In the genomic region with DNA sequence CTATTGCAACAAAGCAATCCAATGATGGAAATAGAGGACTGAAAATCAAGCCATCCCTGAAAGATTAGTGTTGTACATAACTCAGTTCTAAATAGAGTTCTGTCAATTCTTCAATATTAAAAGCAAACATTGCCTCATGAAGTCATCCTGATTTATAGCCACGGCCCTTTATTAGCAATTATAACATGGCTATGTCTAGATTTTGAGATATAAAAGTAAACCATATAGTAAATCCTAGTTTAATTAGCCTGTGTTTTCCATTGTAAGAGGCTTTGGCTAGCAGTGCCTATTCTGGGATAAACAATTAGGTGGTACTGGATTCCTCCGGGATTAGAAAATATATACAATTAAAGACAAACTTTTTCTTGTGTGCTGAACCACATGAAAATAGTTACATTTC, we compare ENCODE assay signal across 19 cellular contexts. TPM values are rescaled to one million over a fixed set of nuclear protein-coding genes. Genes with fewer than 3 reads are reported as not detected.
"Had no signal": no experiment of that assay in that cellular context is flagged by ENCODE, and none has a peak within 500 bp of the region (broad histone marks: within the 10 kb centered on the region; RNA-seq: fewer than 3 reads in every experiment).

No MANE protein-coding gene starts in this region.

- H3K4me3 ChIP-seq: lung, pancreas, right atrium auricular region, skin epidermis, spleen, suprapubic skin, transverse colon, vagina had no signal

- H3K36me3 ChIP-seq: pancreas, right atrium auricular region, spleen, suprapubic skin, transverse colon, vagina had no signal

- H3K27ac ChIP-seq: dorsolateral prefrontal cortex, pancreas, right atrium auricular region, skin epidermis, spleen, suprapubic skin, transverse colon, vagina had no signal

- H3K9me3 ChIP-seq: pancreas, right atrium auricular region, spleen, suprapubic skin, transverse colon, vagina had no signal

- H3K27me3 ChIP-seq: right atrium auricular region, suprapubic skin, vagina had no signal

- H3K4me1 ChIP-seq: pancreas, spleen, suprapubic skin, transverse colon, vagina had no signal

- DNase-seq: dorsolateral prefrontal cortex; effector CD4-positive, alpha-beta T cell; kidney; natural killer cell; occipital lobe; spleen; stimulated activated CD4-positive, alpha-beta T cell treated with anti-CD3 and anti-CD28 coated beads, Interleukin-2, amount 100 ng/mL, for 48 hours; stimulated activated CD8-positive, alpha-beta memory T cell treated with anti-CD3 and anti-CD28 coated beads, Interleukin-4, amount 100 ng/mL, for 48 hours; transverse colon had no signal

RNA-seq across cellular contexts. Expression of gene VIT, which starts 33.2 kb away (rescaled TPM):
- total RNA-seq: glomerular endothelial cell, kidney, left lobe of liver, mononuclear cell, occipital lobe had no signal
- polyA plus RNA-seq: neural cell had no signal
